15 cellular contexts compared by ENCODE assay signal in the genomic region with DNA sequence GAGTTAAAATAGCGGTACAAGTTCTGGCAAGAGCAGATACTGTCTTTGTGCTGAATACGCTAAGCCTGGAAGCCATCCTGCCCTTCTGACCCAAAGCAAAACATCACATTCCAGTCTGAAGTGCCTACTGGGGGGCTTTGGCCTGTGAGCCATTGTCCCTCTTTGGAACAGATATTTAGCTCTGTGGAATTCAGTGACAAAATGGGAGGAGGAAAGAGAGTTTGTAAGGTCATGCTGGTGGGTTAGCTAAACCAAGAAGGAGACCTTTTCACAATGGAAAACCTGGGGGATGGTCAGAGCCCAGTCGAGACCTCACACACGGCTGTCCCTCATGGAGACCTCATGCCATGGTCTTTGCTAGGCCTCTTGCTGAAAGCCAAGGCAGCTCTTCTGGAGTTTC. TPM values are rescaled to one million over a fixed set of nuclear protein-coding genes. Genes with fewer than 3 reads are reported as not detected.
DNase-seq lines count a peak whose midpoint lies in the region; ATAC-seq and TF ChIP-seq lines count a peak whose summit lies in the region.
"Had no signal": no experiment of that assay in that cellular context is flagged by ENCODE, and none has a peak within 500 bp of the region (broad histone marks: within the 10 kb centered on the region; RNA-seq: fewer than 3 reads in every experiment).

No MANE protein-coding gene starts in this region.

- no peak overlapping the region for H2BK5ac ChIP-seq in mesenchymal stem cell (ENCODE audit: low read depth, low read length, poor library complexity, severe bottlenecking)

- H3K4me3 Mint-ChIP-seq in HFFc6: no peak overlapping the region
- H3K4me3 Mint-ChIP-seq in endothelial cell (ENCODE audit: unreplicated experiment): peak overlapping the region; percentile 42
- no peak overlapping the region for H3K4me3 Mint-ChIP-seq in naive thymus-derived CD8-positive, alpha-beta T cell
- H3K4me3 Mint-ChIP-seq: CD4-positive, alpha-beta memory T cell; H9 had no signal

- 92% methylated on average over 3 of the region's 4 CpGs for WGBS in mesenchymal stem cell

- H3K79me1 ChIP-seq in mesenchymal stem cell (replicated peaks; ENCODE audit: low read length, poor library complexity, severe bottlenecking): no peaks in the 10 kb centered on the region

- H3K4ac ChIP-seq in mesenchymal stem cell (ENCODE audit: low read depth in 1 of 2, low read length in 2 of 2): no peak overlapping the region

- no peak overlapping the region for H4K8ac ChIP-seq in mesenchymal stem cell (ENCODE audit: low read length)

- H3K4me1 Mint-ChIP-seq in HFFc6 (ENCODE audit: low read depth) (peaks cover 88% of the 10 kb centered on the region), endothelial cell (ENCODE audit: unreplicated experiment) (peaks cover 42% of the 10 kb centered on the region)
- peaks cover 4 to 7% (median 5%) of the 10 kb centered on the region in 4 donors for H3K4me1 Mint-ChIP-seq in naive thymus-derived CD8-positive, alpha-beta T cell

- H3K27ac Mint-ChIP-seq in HFFc6: peak overlapping the region; percentile 25
- no peak overlapping the region for H3K27ac Mint-ChIP-seq in endothelial cell (ENCODE audit: unreplicated experiment)
- no peak overlapping the region for H3K27ac Mint-ChIP-seq in naive thymus-derived CD8-positive, alpha-beta T cell
- H3K27ac Mint-ChIP-seq: H9 had no signal

- no peak overlapping the region for H3K14ac ChIP-seq in mesenchymal stem cell (ENCODE audit: low read length in 2 of 2)

- H3K36me3 Mint-ChIP-seq in HFFc6 (ENCODE audit: low read depth) (peaks cover 78% of the 10 kb centered on the region), endothelial cell (ENCODE audit: low read depth, unreplicated experiment) (peaks cover 59% of the 10 kb centered on the region)
- H3K36me3 Mint-ChIP-seq in naive thymus-derived CD8-positive, alpha-beta T cell: no peaks in the 10 kb centered on the region

- no peaks in the 10 kb centered on the region for H3K9me3 ChIP-seq in mesenchymal stem cell (ENCODE audit: control insufficient read depth, low read length)
- no peaks in the 10 kb centered on the region for H3K9me3 ChIP-seq in left lung
- H3K9me3 ChIP-seq: BE2C had no signal

- H2BK12ac ChIP-seq in mesenchymal stem cell (ENCODE audit: low read length in 2 of 2): no peak overlapping the region

- intact Hi-C loops in left lung (cut with DNase I): no loop called here

- H3K9me3 Mint-ChIP-seq in HFFc6: peaks cover 24% of the 10 kb centered on the region
- peaks cover 5% of the 10 kb centered on the region for H3K9me3 Mint-ChIP-seq in endothelial cell (ENCODE audit: unreplicated experiment)
- peaks cover 0 to 10% (median 0%) of the 10 kb centered on the region in 9 donors for H3K9me3 Mint-ChIP-seq in naive thymus-derived CD8-positive, alpha-beta T cell

- H4K91ac ChIP-seq in mesenchymal stem cell (ENCODE audit: low read length): no peak overlapping the region

- no peak overlapping the region for H3K4me3 ChIP-seq in mesenchymal stem cell (ENCODE audit: insufficient read depth in 1 of 2, low read depth in 1 of 2, low read length in 2 of 2)
- no peak overlapping the region for H3K4me3 ChIP-seq in left lung

- DNase-seq in HFFc6 (no peak), endothelial cell (ENCODE audit: low spot score) (no peak), mesenchymal stem cell (no peak), left lung (no peak), UCSD-AML1 (lab: John Stamatoyannopoulos, UW; ENCODE audit: unreplicated experiment) (no peak)
- no peak for DNase-seq in naive thymus-derived CD8-positive, alpha-beta T cell
- no peak for DNase-seq in stimulated activated CD4-positive, alpha-beta T cell treated with anti-CD3 and anti-CD28 coated beads, Interleukin-15, amount 100 ng/mL, for 24 hours
- DNase-seq: BE2C; CD4-positive, alpha-beta memory T cell; DMS79 treated with DMSO at 0.1 percent for 48 hours; EL; GOT3; H9 had no signal

- H3K36me3 ChIP-seq in mesenchymal stem cell (ENCODE audit: control insufficient read depth in 1 of 2, insufficient read depth in 2 of 2, low read depth in 1 of 2, low read length in 2 of 2) (peaks cover 6 to 96% of the 10 kb centered on the region in 2 experiments), left lung (peaks cover 0 to 65% of the 10 kb centered on the region in 2 donors)
- H3K36me3 ChIP-seq: BE2C had no signal

- H3K23ac ChIP-seq in mesenchymal stem cell (ENCODE audit: low read length in 2 of 2): no peak overlapping the region

- POLR2A ChIA-PET in naive thymus-derived CD8-positive, alpha-beta T cell (lab: Charles Lee): interaction anchor here (1.4 kb wide), 1 partner anchor 118 kb away, joined by 3 read pairs; no protein-coding TSS in a partner anchor

- TF ChIP-seq CTCF in HFFc6 (IDR thresholded peaks at IDR 0.05): no peak
- no peak for TF ChIP-seq CTCF in endothelial cell (IDR thresholded peaks at IDR 0.05; ENCODE audit: unreplicated experiment)
- no peak for TF ChIP-seq CTCF in left lung (IDR thresholded peaks at IDR 0.05)

- H2BK120ac ChIP-seq in mesenchymal stem cell (ENCODE audit: low read depth, low read length): no peak overlapping the region

- no peaks in the 10 kb centered on the region for H3K27me3 ChIP-seq in mesenchymal stem cell (ENCODE audit: control insufficient read depth in 1 of 2, insufficient read depth in 1 of 2, low read length in 2 of 2)
- H3K27me3 ChIP-seq in left lung: no peaks in the 10 kb centered on the region

- no peak overlapping the region for H3K4me2 ChIP-seq in mesenchymal stem cell (ENCODE audit: low read length, poor library complexity, severe bottlenecking)

- H3K9ac ChIP-seq in mesenchymal stem cell (ENCODE audit: low read length): peak overlapping the region; percentile 62

- no peak overlapping the region for H3K18ac ChIP-seq in mesenchymal stem cell (ENCODE audit: low read depth in 1 of 2, low read length in 2 of 2)

- H3K4me1 ChIP-seq in mesenchymal stem cell (ENCODE audit: control insufficient read depth, insufficient read depth, low read depth, low read length) (no peaks in the 10 kb centered on the region), left lung (peaks cover 7 to 23% of the 10 kb centered on the region in 2 donors)
- H3K4me1 ChIP-seq: BE2C had no signal

- H2AK5ac ChIP-seq in mesenchymal stem cell (ENCODE audit: low read length, severe bottlenecking): no peak overlapping the region

- ATAC-seq in left lung: no peak
- ATAC-seq in naive thymus-derived CD8-positive, alpha-beta T cell: no peak
- ATAC-seq: HepG2 had no signal

- H3K27me3 Mint-ChIP-seq in HFFc6 (ENCODE audit: insufficient read depth): peaks cover 15% of the 10 kb centered on the region
- no peaks in the 10 kb centered on the region for H3K27me3 Mint-ChIP-seq in endothelial cell (ENCODE audit: unreplicated experiment)
- peaks cover 0 to 3% (median 0%) of the 10 kb centered on the region in 5 donors for H3K27me3 Mint-ChIP-seq in naive thymus-derived CD8-positive, alpha-beta T cell
- H3K27me3 Mint-ChIP-seq: CD4-positive, alpha-beta memory T cell had no signal

- H2BK15ac ChIP-seq in mesenchymal stem cell (ENCODE audit: low read depth, poor library complexity, severe bottlenecking): no peak overlapping the region

- H2AFZ ChIP-seq in mesenchymal stem cell (ENCODE audit: low read depth, low read length): no peak overlapping the region

- H3K27ac ChIP-seq in mesenchymal stem cell (ENCODE audit: low read length, poor library complexity, severe bottlenecking) (no peak overlapping the region), left lung (no peak overlapping the region)
- H3K27ac ChIP-seq: C4-2B had no signal

RNA-seq across cellular contexts. Expression of gene EMP1, which starts 18.5 kb away (rescaled TPM):
- 100 to 1,000 TPM; 217 to 417 (median 356) TPM for total RNA-seq in HFFc6 (2021; fragmentation: NEBNext Ultra II Directional; extraction: Animal tissue kit (Norgen Biotek cat#: 25700))
- total RNA-seq in endothelial cell (ENCODE audit: unreplicated experiment) (273 TPM), left lung (100 to 1,000 TPM; 276 to 369 TPM)
- polyA plus RNA-seq in mesenchymal stem cell (2013, experiment 1 of 2): 110 TPM
- 171 TPM for polyA plus RNA-seq in mesenchymal stem cell (2013, experiment 2 of 2)
- total RNA-seq in naive thymus-derived CD8-positive, alpha-beta T cell: 1 to 10 TPM; 2.2 to 2.9 TPM
- polyA plus RNA-seq in naive thymus-derived CD8-positive, alpha-beta T cell: under 1 TPM in 2 of 3 donors, not detected in 1; 0.14 to 0.23 TPM

Comparison
In these comparisons a context has a peak if more than half of its experiments do, and no peak if none do; other contexts are left out.
1. RNA of gene EMP1, which starts 18.5 kb away (total RNA-seq): 276 to 369 TPM in left lung, 217 to 417 TPM in HFFc6 and 273 TPM in endothelial cell (single experiment); 2.2 to 2.9 TPM in naive thymus-derived CD8-positive, alpha-beta T cell; every median in the first group is over 10 times any median in the second.